2 cellular contexts compared by ENCODE assay signal in genomic region chr13:67964091-67964490, GRCh38.
TF ChIP-seq lines count a peak whose summit lies in the region.

No MANE protein-coding gene starts in this region.

TF ChIP-seq in SK-N-SH, 30 proteins besides CTCF, POLR2A, EP300 and RAD21 (continued from another document):
- no peak for TF ChIP-seq FOSL2 (IDR thresholded peaks at IDR 0.05; ENCODE audit: borderline replicate concordance, low read depth)
- TF ChIP-seq TEAD4 (IDR thresholded peaks at IDR 0.05; ENCODE audit: borderline replicate concordance, insufficient read depth), result no peak
- no peak for TF ChIP-seq EZH2phosphoT487 (IDR thresholded peaks at IDR 0.05; ENCODE audit: borderline replicate concordance, low read depth)
- TF ChIP-seq MXI1 (IDR thresholded peaks at IDR 0.05; ENCODE audit: low read depth, low read length), result no peak
- TF ChIP-seq NFIC (IDR thresholded peaks at IDR 0.05; ENCODE audit: borderline replicate concordance), result no peak
- no peak for TF ChIP-seq RFX5 (IDR thresholded peaks at IDR 0.05; ENCODE audit: low read length)
- TF ChIP-seq USF2 (IDR thresholded peaks at IDR 0.05; ENCODE audit: borderline replicate concordance, low read depth, low read length), result no peak

TF ChIP-seq in neural cell, 6 proteins besides CTCF, POLR2A, EP300 and RAD21 (continued from another document):
- TF ChIP-seq MXI1 (conservative IDR thresholded peaks at IDR 0.05; ENCODE audit: poor library complexity, severe bottlenecking) (no peak), EZH2 (IDR thresholded peaks at IDR 0.05; ENCODE audit: borderline replicate concordance, insufficient read depth, low read length, poor library complexity, severe bottlenecking) (no peak), POLR2AphosphoS5 (IDR thresholded peaks at IDR 0.05) (peak; percentile 50)
